In the genomic region with DNA sequence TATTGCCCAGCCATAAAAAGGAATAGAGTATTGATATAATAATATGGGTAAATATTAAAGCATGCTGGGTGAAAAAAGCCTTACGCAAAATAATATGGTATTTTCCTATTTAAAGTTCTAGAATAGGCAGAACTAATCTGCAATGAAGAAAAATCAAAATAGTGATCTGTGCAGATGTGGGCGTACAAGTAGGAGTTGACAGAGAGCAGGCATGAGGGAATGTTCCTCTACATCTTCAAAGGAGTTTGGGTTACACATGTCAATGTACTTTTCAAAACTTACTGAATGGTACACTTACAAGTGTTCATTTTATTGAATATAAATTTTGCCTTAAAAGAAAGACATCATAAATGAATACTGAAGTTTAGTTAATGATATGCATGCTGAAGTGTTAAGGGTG, we compare ENCODE assay signal across 7 cellular contexts.
"Had no signal": no experiment of that assay in that cellular context is flagged by ENCODE, and none has a peak within 500 bp of the region (broad histone marks: within the 10 kb centered on the region; RNA-seq: fewer than 3 reads in every experiment).

No MANE protein-coding gene starts in this region.

- ATAC-seq: GM12878 had no signal

- DNase-seq: GDM1, GF-D8 had no signal

- FAIRE-seq: GM12878, GM12891, GM12892, GM18507, GM19239 had no signal
